In the genomic region with DNA sequence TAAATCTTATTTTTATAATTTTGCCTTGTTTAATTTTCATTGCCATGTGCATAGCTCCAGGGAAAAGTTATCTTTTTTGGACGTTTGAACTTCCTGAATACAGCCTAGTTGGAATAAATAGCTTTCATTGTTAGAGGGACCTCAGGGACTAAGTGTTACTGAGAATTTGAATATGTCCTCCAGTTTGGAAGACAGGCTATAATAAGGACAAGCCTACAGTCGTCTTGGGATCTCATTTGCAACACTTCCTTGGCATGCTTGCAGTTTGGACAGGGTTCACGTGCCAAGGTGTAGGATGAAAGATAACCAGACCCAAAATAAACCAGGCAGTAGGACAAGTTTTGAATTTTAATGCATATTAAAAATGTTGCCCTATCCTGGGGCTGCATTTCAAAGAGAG, we compare ENCODE assay signal across 19 cellular contexts.
DNase-seq lines count a peak whose midpoint lies in the region; ATAC-seq and TF ChIP-seq lines count a peak whose summit lies in the region.
"Had no signal": no experiment of that assay in that cellular context is flagged by ENCODE, and none has a peak within 500 bp of the region (broad histone marks: within the 10 kb centered on the region; RNA-seq: fewer than 3 reads in every experiment).

No MANE protein-coding gene starts in this region.

- TF ChIP-seq CTCF in Panc1 (IDR thresholded peaks at IDR 0.05) (no peak), progenitor cell of endocrine pancreas (IDR thresholded peaks at IDR 0.05; ENCODE audit: unreplicated experiment) (no peak), breast epithelium (IDR thresholded peaks at IDR 0.05) (no peak)

- intact Hi-C loops in Panc1 (cut with micrococcal nuclease; ENCODE audit: unreplicated experiment) (no loop called here), right cardiac atrium (cut with DNase I) (loop anchor here in 1 of 4 donors (5.0 kb wide), 1 partner anchor 719 kb away; no protein-coding TSS in a partner anchor), breast epithelium (cut with DNase I; ENCODE audit: low total_unique reads) (no loop called here)

- H3K27me3 Mint-ChIP-seq in progenitor cell of endocrine pancreas: no peaks in the 10 kb centered on the region

- H3K27ac ChIP-seq in Panc1 (ENCODE audit: low read length) (peak overlapping the region; percentile 74), right cardiac atrium (ENCODE audit: low read length) (no peak overlapping the region), subcutaneous abdominal adipose tissue (ENCODE audit: low read depth, low read length) (peak overlapping the region; percentile 26), breast epithelium (peak overlapping the region in 1 of 2 donors; percentile 52)
- H3K27ac ChIP-seq: SK-N-MC had no signal

- no peak for ATAC-seq in Panc1
- ATAC-seq in right cardiac atrium: peak; percentile 91 to 97
- ATAC-seq: GM12878, GM23338 had no signal

- no peaks in the 10 kb centered on the region for H3K27me3 ChIP-seq in Panc1 (ENCODE audit: control insufficient read depth, insufficient read depth, low read length)
- no peaks in the 10 kb centered on the region for H3K27me3 ChIP-seq in right cardiac atrium (ENCODE audit: control insufficient read depth, insufficient read depth)
- H3K27me3 ChIP-seq in subcutaneous abdominal adipose tissue (ENCODE audit: control insufficient read depth in 5 of 5, insufficient read depth in 4 of 5, low read length in 5 of 5): no peaks in the 10 kb centered on the region
- no peaks in the 10 kb centered on the region for H3K27me3 ChIP-seq in breast epithelium
- H3K27me3 ChIP-seq: BE2C had no signal

- DNase-seq in Panc1 (ENCODE audit: low read depth, low spot score): no peak
- peak; percentile 40 for DNase-seq in foreskin melanocyte
- DNase-seq in right cardiac atrium: peak; percentile 17 to 75 (median 46)
- no peak for DNase-seq in progenitor cell of endocrine pancreas (ENCODE audit: low spot score, unreplicated experiment)
- DNase-seq in breast epithelium (ENCODE audit: low spot score in 2 of 2): no peak
- DNase-seq in T-helper 1 cell: no peak
- DNase-seq: BE2C, COR-L47, DMS79 treated with DMSO at 0.1 percent for 48 hours, HCEC 1CT, NCI-H1105 treated with DMSO at 0.1 percent for 48 hours, NCI-H2081, NCI-H2171, NCI-H524 treated with DMSO at 0.1 percent for 48 hours had no signal

- H3K4me3 Mint-ChIP-seq in progenitor cell of endocrine pancreas (ENCODE audit: low read depth): no peak overlapping the region
- H3K4me3 Mint-ChIP-seq: GM23338, IgD-negative memory B cell had no signal

- H3K36me3 ChIP-seq in Panc1 (ENCODE audit: control insufficient read depth, insufficient read depth, low read length) (no peaks in the 10 kb centered on the region), subcutaneous abdominal adipose tissue (ENCODE audit: control insufficient read depth in 5 of 5, insufficient read depth in 5 of 5, low read length in 5 of 5) (no peaks in the 10 kb centered on the region), breast epithelium (no peaks in the 10 kb centered on the region)
- H3K36me3 ChIP-seq: BE2C had no signal

- H3K4me1 ChIP-seq in Panc1 (ENCODE audit: control insufficient read depth, insufficient read depth, low read length) (peaks cover 15% of the 10 kb centered on the region), right cardiac atrium (ENCODE audit: control insufficient read depth, insufficient read depth, low read length) (peaks cover 3% of the 10 kb centered on the region), subcutaneous abdominal adipose tissue (ENCODE audit: control insufficient read depth in 5 of 5, insufficient read depth in 5 of 5, low read length in 5 of 5) (peaks cover 1 to 23% (median 15%) of the 10 kb centered on the region in 5 donors), breast epithelium (no peaks in the 10 kb centered on the region)

- in situ Hi-C loops in Panc1 (cut with HindIII; ENCODE audit: low pct_unique_long_range_greater_than_20kb, low sequenced_read_pairs): no loop called here

- H3K27ac Mint-ChIP-seq in progenitor cell of endocrine pancreas: no peak overlapping the region
- H3K27ac Mint-ChIP-seq: GM23338, IgD-negative memory B cell had no signal

- 7% methylated on average over 3 of the region's 3 CpGs for WGBS in right cardiac atrium

- CTCF ChIA-PET in Panc1 (lab: Charles Lee): no interaction called here

- H3K4me3 ChIP-seq in Panc1 (ENCODE audit: low read depth in 2 of 2, low read length in 2 of 2): no peak overlapping the region
- no peak overlapping the region for H3K4me3 ChIP-seq in right cardiac atrium (ENCODE audit: low read length)
- H3K4me3 ChIP-seq in subcutaneous abdominal adipose tissue (ENCODE audit: low read depth in 1 of 5, low read length in 5 of 5): no peak overlapping the region
- no peak overlapping the region for H3K4me3 ChIP-seq in breast epithelium
- H3K4me3 ChIP-seq: GM12878, GM23338, SK-N-MC had no signal

- peaks cover 4% of the 10 kb centered on the region; the same call in 1 of the 2 replicates for H3K9me3 ChIP-seq in Panc1 (ENCODE audit: control insufficient read depth, insufficient read depth, low read depth, low read length)
- no peaks in the 10 kb centered on the region for H3K9me3 ChIP-seq in right cardiac atrium (ENCODE audit: control insufficient read depth, low read length)
- H3K9me3 ChIP-seq in subcutaneous abdominal adipose tissue (ENCODE audit: control insufficient read depth in 5 of 5, low read length in 5 of 5): peaks cover 0 to 4% (median 0%) of the 10 kb centered on the region in 5 donors
- H3K9me3 ChIP-seq in breast epithelium: no peaks in the 10 kb centered on the region
- H3K9me3 ChIP-seq: BE2C had no signal

- H3K36me3 Mint-ChIP-seq in progenitor cell of endocrine pancreas (ENCODE audit: insufficient read depth): no peaks in the 10 kb centered on the region
- H3K36me3 Mint-ChIP-seq: IgD-negative memory B cell had no signal

- H3K4me1 Mint-ChIP-seq in progenitor cell of endocrine pancreas (ENCODE audit: low read depth): peaks cover 6% of the 10 kb centered on the region
- H3K4me1 Mint-ChIP-seq: GM23338, IgD-negative memory B cell had no signal

- POLR2A ChIA-PET in Panc1 (lab: Charles Lee): no interaction called here

- H3K9ac ChIP-seq in subcutaneous abdominal adipose tissue (ENCODE audit: low read length in 5 of 5): no peak overlapping the region

- no TSS peak for BruUV-seq in Panc1 (replicated peaks; lab: Mats Ljungman, UMichigan)

- TF ChIP-seq POLR2A in breast epithelium (IDR thresholded peaks at IDR 0.05): no peak

- H3K9me3 Mint-ChIP-seq in progenitor cell of endocrine pancreas (ENCODE audit: low read depth): no peaks in the 10 kb centered on the region
- H3K9me3 Mint-ChIP-seq: GM23338 had no signal

Comparison
In these comparisons a context has a peak if more than half of its experiments do, and no peak if none do; other contexts are left out.
1. DNase-seq: peak in foreskin melanocyte (single experiment) and right cardiac atrium (3 of 3); none in Panc1 (single experiment), progenitor cell of endocrine pancreas (single experiment), breast epithelium (0 of 2) and T-helper 1 cell (0 of 5).